In genomic region chr18:77164026-77164425, GRCh38 we compare ENCODE assay signal across 27 cellular contexts.
"Had no signal": no experiment of that assay in that cellular context is flagged by ENCODE, and none has a peak within 500 bp of the region (broad histone marks: within the 10 kb centered on the region; RNA-seq: fewer than 3 reads in every experiment).

No MANE protein-coding gene starts in this region.

- H3K4me3 Mint-ChIP-seq: nephron; neural crest cell; stimulated activated naive B cell treated with anti-CD40 and anti-IgM and Interleukin-4, amounts not matched to agents 10 μg/mL and 1 μg/mL and 100 μg/mL, for 72 hours; stimulated activated naive CD8-positive, alpha-beta T cell treated with anti-CD3 and anti-CD28 coated beads, Interleukin-15, amount 100 ng/mL, for 72 hours had no signal

- H3K27ac Mint-ChIP-seq: naive thymus-derived CD8-positive, alpha-beta T cell; nephron; stimulated activated naive B cell treated with anti-CD40 and anti-IgM and Interleukin-4, amounts not matched to agents 10 μg/mL and 1 μg/mL and 100 μg/mL, for 72 hours; stimulated activated naive CD8-positive, alpha-beta T cell treated with anti-CD3 and anti-CD28 coated beads, Interleukin-15, amount 100 ng/mL, for 72 hours had no signal

- H3K9me3 Mint-ChIP-seq: immature natural killer cell; naive thymus-derived CD8-positive, alpha-beta T cell; nephron; neural crest cell; stimulated activated naive B cell treated with anti-CD40 and anti-IgM and Interleukin-4, amounts not matched to agents 10 μg/mL and 1 μg/mL and 100 μg/mL, for 72 hours; stimulated activated naive CD8-positive, alpha-beta T cell treated with anti-CD3 and anti-CD28 coated beads, Interleukin-15, amount 100 ng/mL, for 72 hours had no signal

- DNase-seq: hypothalamus; left colon; left lung; lower lobe of right lung; mammary epithelial cell; mesenchymal stem cell; naive thymus-derived CD8-positive, alpha-beta T cell; occipital lobe; retina; right cardiac atrium; stimulated activated CD4-positive, alpha-beta T cell treated with anti-CD3 and anti-CD28 coated beads, Interleukin-12 subunit alpha, Interleukin-12 subunit beta, amount 100 ng/mL, for 4 hours; stimulated activated CD4-positive, alpha-beta T cell treated with anti-CD3 and anti-CD28 coated beads, Interleukin-15, amount 100 ng/mL, for 24 hours; stimulated activated CD4-positive, alpha-beta T cell treated with anti-CD3 and anti-CD28 coated beads, Interleukin-2, amount 100 ng/mL, for 24 hours; stimulated activated CD4-positive, alpha-beta T cell treated with anti-CD3 and anti-CD28 coated beads, Interleukin-4, amount 100 ng/mL, for 1 hour; stimulated activated naive B cell treated with anti-CD40 and anti-IgM and Interleukin-4, amounts not matched to agents 10 μg/mL and 1 μg/mL and 100 μg/mL, for 72 hours; stimulated activated naive CD8-positive, alpha-beta T cell treated with anti-CD3 and anti-CD28 coated beads, Interleukin-15, amount 100 ng/mL, for 72 hours; substantia nigra; transverse colon; upper lobe of left lung had no signal

- H3K36me3 Mint-ChIP-seq: immature natural killer cell; naive thymus-derived CD8-positive, alpha-beta T cell; stimulated activated naive B cell treated with anti-CD40 and anti-IgM and Interleukin-4, amounts not matched to agents 10 μg/mL and 1 μg/mL and 100 μg/mL, for 72 hours had no signal

- H3K4me1 ChIP-seq: lower lobe of right lung, prostate gland, transverse colon, upper lobe of left lung had no signal

- H3K27ac ChIP-seq: left lung, lower lobe of right lung, neutrophil, prostate gland, skin epidermis, transverse colon, upper lobe of left lung, vagina had no signal

- H3K9me3 ChIP-seq: left lung, lower lobe of right lung, neutrophil, prostate gland, transverse colon, upper lobe of left lung, vagina had no signal

- H3K27me3 ChIP-seq: neutrophil, transverse colon, upper lobe of left lung, vagina had no signal

- H3K4me3 ChIP-seq: left lung, lower lobe of right lung, prostate gland, skin epidermis, transverse colon, upper lobe of left lung, vagina had no signal

- H3K36me3 ChIP-seq: left lung, lower lobe of right lung, neutrophil, prostate gland, transverse colon, upper lobe of left lung, vagina had no signal

- ATAC-seq: left colon; left lung; lower lobe of right lung; right cardiac atrium; sciatic nerve; stimulated activated naive B cell treated with anti-CD40 and anti-IgM and Interleukin-4, amounts not matched to agents 10 μg/mL and 1 μg/mL and 100 μg/mL, for 72 hours; stimulated activated naive CD8-positive, alpha-beta T cell treated with anti-CD3 and anti-CD28 coated beads, Interleukin-15, amount 100 ng/mL, for 72 hours had no signal
